ENCODE assay signal across 20 cellular contexts in genomic region chr10:29120216-29120615, GRCh38.
DNase-seq lines count a peak whose midpoint lies in the region; ATAC-seq, FAIRE-seq and TF ChIP-seq lines count a peak whose summit lies in the region.
"Had no signal": no experiment of that assay in that cellular context is flagged by ENCODE, and none has a peak within 500 bp of the region (broad histone marks: within the 10 kb centered on the region; RNA-seq: fewer than 3 reads in every experiment).

No MANE protein-coding gene starts in this region.

- CTCF ChIA-PET in K562 (lab: Yijun Ruan, JAX; ENCODE audit: low intra/inter-chr PET ratio) = no interaction called here

- no peak for TF ChIP-seq RAD21 in K562 (CRISPR knock-in tag; conservative IDR thresholded peaks at IDR 0.05 in 1 of 2, IDR thresholded peaks at IDR 0.05 in 1 of 2)

- H4K20me1 ChIP-seq in K562 (replicated peaks; ENCODE audit: control insufficient read depth, insufficient read depth, low read length) = no peaks in the 10 kb centered on the region

- H3K36me3 ChIP-seq in K562 (ENCODE audit: control insufficient read depth, insufficient read depth, low read length) = no peaks in the 10 kb centered on the region
- H3K36me3 ChIP-seq: ascending aorta had no signal

- no peak overlapping the region for H3K9ac ChIP-seq in K562 (ENCODE audit: insufficient read depth in 1 of 2, low read depth in 2 of 2, low read length in 2 of 2)

- H3K27ac ChIP-seq in K562 (ENCODE audit: extremely low read depth, low read depth, low read length) = no peak overlapping the region
- H3K27ac ChIP-seq: ascending aorta had no signal

- H3K79me2 ChIP-seq in K562 (ENCODE audit: control insufficient read depth, insufficient read depth, low read length) = no peaks in the 10 kb centered on the region

- in situ Hi-C loops in K562 (cut with MboI) = no loop called here

- H3K9me3 ChIP-seq in K562 (replicated peaks; ENCODE audit: control insufficient read depth, insufficient read depth, low read depth, low read length) = peaks cover 2% of the 10 kb centered on the region; the same call in 1 of the 2 replicates

- POLR2A ChIA-PET in K562 (lab: Yijun Ruan, JAX) = interaction anchor here (1.0 kb wide), 1 partner anchor 248 kb away, joined by 4 read pairs; no protein-coding TSS in a partner anchor

- TF ChIP-seq CTCF in K562 (IDR thresholded peaks at IDR 0.05 in 2 of 3, conservative IDR thresholded peaks at IDR 0.05 in 1 of 3; ENCODE audit: insufficient read depth in 2 of 3, low read depth in 1 of 3, low read length in 3 of 3) = no peak

- H3K4me2 ChIP-seq in K562 (ENCODE audit: insufficient read depth, low read length) = no peak overlapping the region

- H3K4me3 ChIP-seq in K562 = no peak overlapping the region
- H3K4me3 ChIP-seq: ascending aorta, mucosa of descending colon had no signal

- H2AFZ ChIP-seq in K562 (ENCODE audit: low read depth, low read length) = no peak overlapping the region

- H3K9me1 ChIP-seq in K562 (ENCODE audit: control insufficient read depth, insufficient read depth, low read length) = no peaks in the 10 kb centered on the region

- DNase-seq in AG08395 (ENCODE audit: low spot score) (peak; percentile 30), LoVo (ENCODE audit: low spot score) (peak; percentile 17), K562 (ENCODE audit: extremely low read depth in 1 of 4, low spot score in 3 of 4) (peak in 1 of 4 experiments; percentile 15), islet precursor cell (peak; percentile 57), mucosa of gallbladder (ENCODE audit: low spot score) (no peak), D341Med (ENCODE audit: low spot score) (no peak), OCI-M1 (lab: John Stamatoyannopoulos, UW) (no peak)
- DNase-seq: activated T-cell treated with anti-CD3 and anti-CD28 coated beads, Interleukin-2, amount 50 U/mL, for 24 hours; DMS79 treated with DMSO at 0.1 percent for 48 hours; mucosa of descending colon; NCI-H1694 treated with DMSO at 0.1 percent for 48 hours; NCI-H774; retina; stimulated activated CD4-positive, alpha-beta T cell treated with anti-CD3 and anti-CD28 coated beads, Interleukin-4, amount 100 ng/mL, for 1 hour; stimulated activated naive B cell treated with anti-CD40 and anti-IgM and Interleukin-4, amounts not matched to agents 10 μg/mL and 1 μg/mL and 100 μg/mL, for 72 hours; T-cell had no signal

- 27% methylated on average over 3 of the region's 3 CpGs for WGBS in K562 (ENCODE audit: insufficient coverage, low coverage, missing lambda C conversion rate)

- 0 out of 5 replicates have a peak, but pooled peaks cover 0 to 4% of the 10 kb centered on the region in 2 experiments for H3K27me3 ChIP-seq in K562 (ENCODE audit: control insufficient read depth in 2 of 2, insufficient read depth in 2 of 2, low read length in 2 of 2)
- H3K27me3 ChIP-seq: ascending aorta had no signal

- intact Hi-C loops in K562 (cut with micrococcal nuclease) = no loop called here

- TF ChIP-seq POLR2A in K562 (conservative IDR thresholded peaks at IDR 0.05) = no peak

- no peak for TF ChIP-seq EP300 in K562 (IDR thresholded peaks at IDR 0.05; ENCODE audit: low read length)

- no TSS peak for BruUV-seq in K562 (replicated peaks; lab: Mats Ljungman, UMichigan)

- H3K4me1 ChIP-seq in K562 (replicated peaks in 1 of 2; ENCODE audit: control insufficient read depth in 2 of 2, insufficient read depth in 2 of 2, low read length in 2 of 2) = no peaks in the 10 kb centered on the region
- H3K4me1 ChIP-seq: ascending aorta had no signal

- ATAC-seq in K562 (no peak), GM21515 (IDR thresholded peaks at IDR 0.05; ENCODE audit: unreplicated experiment) (no peak)
- ATAC-seq: HepG2; mucosa of descending colon; stimulated activated naive B cell treated with anti-CD40 and anti-IgM and Interleukin-4, amounts not matched to agents 10 μg/mL and 1 μg/mL and 100 μg/mL, for 72 hours; T-cell had no signal

- no peak for FAIRE-seq in K562 (lab: Jason Lieb, UNC)
- FAIRE-seq: endometrium, HepG2 had no signal

TF ChIP-seq in K562, 482 proteins besides CTCF, POLR2A, EP300 and RAD21:
- no peak for TF ChIP-seq ZNF384 (IDR thresholded peaks at IDR 0.05; ENCODE audit: low read depth, low read length)
- TF ChIP-seq IRF9 (tag; IDR thresholded peaks at IDR 0.05) = no peak
- 0 out of 2 replicates have a peak, but pooled peaks have one; percentile 42 for TF ChIP-seq JUN (IDR thresholded peaks at IDR 0.05; ENCODE audit: borderline replicate concordance, low read depth, low read length)
- TF ChIP-seq JUN (CRISPR knock-in tag; IDR thresholded peaks at IDR 0.05; ENCODE audit: borderline replicate concordance) = no peak
- TF ChIP-seq, protein P1, sequence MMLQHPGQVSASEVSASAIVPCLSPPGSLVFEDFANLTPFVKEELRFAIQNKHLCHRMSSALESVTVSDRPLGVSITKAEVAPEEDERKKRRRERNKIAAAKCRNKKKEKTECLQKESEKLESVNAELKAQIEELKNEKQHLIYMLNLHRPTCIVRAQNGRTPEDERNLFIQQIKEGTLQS (IDR thresholded peaks at IDR 0.05) = peak; percentile 48; the same call in 1 of the 2 replicates
- TF ChIP-seq, protein P1 (CRISPR knock-in tag; conservative IDR thresholded peaks at IDR 0.05) = no peak
- no peak for TF ChIP-seq ZNF780A (CRISPR knock-in tag; IDR thresholded peaks at IDR 0.05)
- TF ChIP-seq JUND (IDR thresholded peaks at IDR 0.05; ENCODE audit: borderline replicate concordance, low read depth, low read length) = peak; percentile 67
- peak; percentile 52; the same call in 1 of the 3 replicates for TF ChIP-seq JUND (tag; IDR thresholded peaks at IDR 0.05; ENCODE audit: borderline replicate concordance, low read depth, low read length)
- no peak for TF ChIP-seq PML (IDR thresholded peaks at IDR 0.05; ENCODE audit: low read length)
- no peak for TF ChIP-seq ZFP30 (CRISPR knock-in tag; IDR thresholded peaks at IDR 0.05; ENCODE audit: borderline replicate concordance)
- no peak for TF ChIP-seq PCBP1 (IDR thresholded peaks at IDR 0.05; ENCODE audit: low read depth, low read length, poor library complexity, severe bottlenecking)
- TF ChIP-seq TSC22D4 (tag; IDR thresholded peaks at IDR 0.05) = no peak
- TF ChIP-seq RNF219 (CRISPR knock-in tag; IDR thresholded peaks at IDR 0.05) = no peak
- no peak for TF ChIP-seq MAFK (IDR thresholded peaks at IDR 0.05; ENCODE audit: low read length)
- no peak for TF ChIP-seq DIDO1 (tag; IDR thresholded peaks at IDR 0.05; ENCODE audit: low read depth)
- no peak for TF ChIP-seq PRMT5 (CRISPR knock-in tag; IDR thresholded peaks at IDR 0.05)
- TF ChIP-seq RBBP5 (IDR thresholded peaks at IDR 0.05; ENCODE audit: borderline replicate concordance, insufficient read depth, low read length, poor library complexity, severe bottlenecking) = no peak
- peak; percentile 88 for TF ChIP-seq FOSL1 (tag; conservative IDR thresholded peaks at IDR 0.05)

Comparison
In these comparisons a context has a peak if more than half of its experiments do, and no peak if none do; other contexts are left out.
1. DNase-seq: peak in AG08395 (single experiment), LoVo (single experiment) and islet precursor cell (single experiment); none in mucosa of gallbladder (single experiment), D341Med (single experiment) and OCI-M1 (single experiment).